Comparison of ENCODE assay signal across 1 cellular context in the genomic region with DNA sequence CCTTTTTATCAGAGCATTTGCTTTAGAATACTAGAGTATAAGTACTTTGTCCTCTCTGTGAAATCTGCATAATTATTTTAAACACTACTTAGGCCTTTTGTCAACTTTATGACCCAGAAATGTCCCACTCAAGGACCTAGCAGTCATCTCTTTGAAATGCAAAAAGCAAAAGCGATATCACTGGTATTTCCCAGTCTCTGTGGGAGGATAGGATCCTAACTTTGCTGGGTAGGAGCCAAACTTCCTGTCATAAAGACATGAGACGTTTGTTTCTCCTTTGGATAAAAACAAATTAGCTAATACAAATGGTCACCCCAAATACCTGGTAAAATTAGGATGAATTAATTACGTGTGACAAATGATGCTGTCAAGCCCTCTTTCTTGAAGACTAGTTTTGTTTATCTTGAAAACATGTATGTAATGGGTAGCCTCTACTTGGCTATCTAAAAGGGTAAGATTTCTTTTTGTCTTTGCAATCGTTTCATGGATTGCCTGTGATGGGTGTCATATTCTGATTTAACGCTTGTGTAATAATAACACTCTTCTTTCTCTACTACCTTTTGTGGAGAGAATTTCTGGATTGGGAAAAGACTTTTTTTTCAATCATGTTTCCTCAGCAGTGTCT.
TF ChIP-seq lines count a peak whose summit lies in the region.

No MANE protein-coding gene starts in this region.

TF ChIP-seq in HepG2, 621 proteins besides CTCF, POLR2A, EP300 and RAD21:
- 0 out of 2 replicates have a peak, but pooled peaks have one; percentile 3 for TF ChIP-seq NR2F2 (IDR thresholded peaks at IDR 0.05; ENCODE audit: borderline replicate concordance, low read depth)
- TF ChIP-seq ZNF343 (CRISPR knock-in tag; IDR thresholded peaks at IDR 0.05), result no peak
- TF ChIP-seq GFI1 (CRISPR knock-in tag; IDR thresholded peaks at IDR 0.05; ENCODE audit: borderline replicate concordance), result 0 out of 2 replicates have a peak, but pooled peaks have one; percentile 15
